ENCODE assay signal across 8 cellular contexts in the genomic region with DNA sequence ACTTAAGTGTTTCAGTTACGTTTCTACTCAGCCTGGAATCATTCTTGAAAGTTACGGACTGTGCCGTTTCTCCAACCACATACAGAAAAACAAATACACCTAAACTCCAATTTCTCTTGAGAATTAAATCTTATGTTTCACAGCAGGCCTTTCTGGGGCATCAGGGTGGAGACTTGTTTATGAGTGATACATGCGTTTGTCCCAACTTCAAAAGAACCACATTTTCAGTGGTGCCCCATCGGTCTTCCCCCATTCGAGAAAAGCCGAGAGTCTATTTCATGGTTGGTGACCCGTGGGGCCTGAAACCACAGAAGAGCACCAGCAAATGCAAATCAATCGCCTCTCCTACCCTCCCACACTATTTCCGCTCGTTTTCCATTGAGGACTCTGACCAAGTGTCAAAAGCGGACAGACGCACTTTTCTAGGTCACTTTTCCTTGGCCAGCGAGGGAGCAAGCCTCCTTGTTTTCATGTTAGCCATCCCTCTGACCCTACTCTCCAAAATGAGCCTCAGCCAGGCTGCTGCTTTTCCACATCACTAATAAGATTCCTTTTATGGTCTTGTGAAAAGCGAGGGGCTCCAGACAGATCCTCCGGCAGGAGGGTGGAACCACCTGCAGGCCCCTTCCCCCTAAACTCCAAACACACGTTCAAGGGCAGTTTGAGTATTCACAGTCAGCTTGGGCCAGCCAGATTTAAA. TPM values are rescaled to one million over a fixed set of nuclear protein-coding genes. Genes with fewer than 3 reads are reported as not detected.
DNase-seq lines count a peak whose midpoint lies in the region; ATAC-seq and TF ChIP-seq lines count a peak whose summit lies in the region.

No MANE protein-coding gene starts in this region.

- TF ChIP-seq CTCF in endothelial cell (IDR thresholded peaks at IDR 0.05; ENCODE audit: unreplicated experiment) (no peak), progenitor cell of endocrine pancreas (IDR thresholded peaks at IDR 0.05; ENCODE audit: unreplicated experiment) (no peak)

- in situ Hi-C loops in KBM-7 (cut with MboI; ENCODE audit: low pct_unique_long_range_greater_than_20kb, low sequenced_read_pairs): loop anchor here (25.0 kb wide), 1 partner anchor 208 kb away; no protein-coding TSS in a partner anchor

- DNase-seq in CD4-positive, alpha-beta memory T cell: no peak
- peak; percentile 36 for DNase-seq in KBM-7
- DNase-seq in endothelial cell (ENCODE audit: low spot score): no peak
- no peak for DNase-seq in progenitor cell of endocrine pancreas (ENCODE audit: low spot score, unreplicated experiment)
- no peak for DNase-seq in C1 segment of cervical spinal cord (lab: John Stamatoyannopoulos, UW)
- DNase-seq in mucosa of gallbladder (ENCODE audit: low spot score): no peak
- DNase-seq in effector memory CD4-positive, alpha-beta T cell: no peak

- peak overlapping the region in 6 of 8 donors; percentile 46 to 73 (median 61) for H3K4me3 Mint-ChIP-seq in CD4-positive, alpha-beta memory T cell
- H3K4me3 Mint-ChIP-seq in endothelial cell (ENCODE audit: unreplicated experiment) (peak overlapping the region; percentile 93), progenitor cell of endocrine pancreas (ENCODE audit: low read depth) (peak overlapping the region; percentile 99)

- POLR2A ChIA-PET in CD4-positive, alpha-beta memory T cell (lab: Charles Lee; ENCODE audit: partially characterized antibody): no interaction called here

- CTCF ChIA-PET in CD4-positive, alpha-beta memory T cell (lab: Charles Lee; ENCODE audit: partially characterized antibody): no interaction called here

- no peaks in the 10 kb centered on the region for H3K36me3 Mint-ChIP-seq in CD4-positive, alpha-beta memory T cell
- peaks cover 52% of the 10 kb centered on the region for H3K36me3 Mint-ChIP-seq in endothelial cell (ENCODE audit: low read depth, unreplicated experiment)
- peaks cover 34% of the 10 kb centered on the region for H3K36me3 Mint-ChIP-seq in progenitor cell of endocrine pancreas (ENCODE audit: insufficient read depth)

- intact Hi-C loops in CD4-positive, alpha-beta memory T cell (cut with micrococcal nuclease): no loop called here

- H3K27ac ChIP-seq in CD4-positive, alpha-beta memory T cell (ENCODE audit: low read depth, low read length): no peak overlapping the region
- no peak overlapping the region for H3K27ac ChIP-seq in effector memory CD4-positive, alpha-beta T cell (ENCODE audit: insufficient read depth, low read length, poor library complexity, severe bottlenecking)

- no peaks in the 10 kb centered on the region for H3K36me3 ChIP-seq in CD4-positive, alpha-beta memory T cell (ENCODE audit: insufficient read depth, low read length)
- no peaks in the 10 kb centered on the region for H3K36me3 ChIP-seq in effector memory CD4-positive, alpha-beta T cell (ENCODE audit: control insufficient read depth, insufficient read depth, low read length)

- peaks cover 31 to 43% of the 10 kb centered on the region in 2 donors for H3K27me3 Mint-ChIP-seq in CD4-positive, alpha-beta memory T cell
- peaks cover 10% of the 10 kb centered on the region for H3K27me3 Mint-ChIP-seq in endothelial cell (ENCODE audit: unreplicated experiment)
- no peaks in the 10 kb centered on the region for H3K27me3 Mint-ChIP-seq in progenitor cell of endocrine pancreas

- H3K9me3 Mint-ChIP-seq in CD4-positive, alpha-beta memory T cell: peaks cover 0 to 2% (median 0%) of the 10 kb centered on the region in 8 donors
- no peaks in the 10 kb centered on the region for H3K9me3 Mint-ChIP-seq in endothelial cell (ENCODE audit: unreplicated experiment)
- H3K9me3 Mint-ChIP-seq in progenitor cell of endocrine pancreas (ENCODE audit: low read depth): no peaks in the 10 kb centered on the region

- H3K27ac Mint-ChIP-seq in CD4-positive, alpha-beta memory T cell: peak overlapping the region in 2 of 7 donors; percentile 24 to 53
- H3K27ac Mint-ChIP-seq in endothelial cell (ENCODE audit: unreplicated experiment) (peak overlapping the region; percentile 15), progenitor cell of endocrine pancreas (peak overlapping the region; percentile 93)

- peaks cover 4 to 35% (median 21%) of the 10 kb centered on the region in 4 donors for H3K4me1 Mint-ChIP-seq in CD4-positive, alpha-beta memory T cell
- H3K4me1 Mint-ChIP-seq in endothelial cell (ENCODE audit: unreplicated experiment): peaks cover 62% of the 10 kb centered on the region
- peaks cover 46% of the 10 kb centered on the region for H3K4me1 Mint-ChIP-seq in progenitor cell of endocrine pancreas (ENCODE audit: low read depth)

- H3K4me1 ChIP-seq in CD4-positive, alpha-beta memory T cell (ENCODE audit: insufficient read depth, low read length): peaks cover 17% of the 10 kb centered on the region
- peaks cover 19% of the 10 kb centered on the region for H3K4me1 ChIP-seq in effector memory CD4-positive, alpha-beta T cell (ENCODE audit: control insufficient read depth, insufficient read depth, low read length, poor library complexity, severe bottlenecking)

- no peak overlapping the region for H3K4me3 ChIP-seq in CD4-positive, alpha-beta memory T cell (ENCODE audit: low read length in 2 of 2)
- H3K4me3 ChIP-seq in effector memory CD4-positive, alpha-beta T cell (ENCODE audit: insufficient read depth, low read depth, low read length, poor library complexity, severe bottlenecking): no peak overlapping the region

- no peaks in the 10 kb centered on the region for H3K9me3 ChIP-seq in CD4-positive, alpha-beta memory T cell (ENCODE audit: control insufficient read depth in 1 of 2, low read length in 2 of 2)
- H3K9me3 ChIP-seq in effector memory CD4-positive, alpha-beta T cell (ENCODE audit: control insufficient read depth, low read length): no peaks in the 10 kb centered on the region

- peaks cover 7% of the 10 kb centered on the region for H3K27me3 ChIP-seq in CD4-positive, alpha-beta memory T cell (ENCODE audit: insufficient read depth, low read length)
- H3K27me3 ChIP-seq in effector memory CD4-positive, alpha-beta T cell (replicated peaks; ENCODE audit: control insufficient read depth, insufficient read depth, low read length, poor library complexity, severe bottlenecking): peaks cover 22% of the 10 kb centered on the region

- peak; percentile 22 for ATAC-seq in GM21423 (IDR thresholded peaks at IDR 0.05; ENCODE audit: unreplicated experiment)

RNA-seq across cellular contexts. Expression of a gene that starts 3.1 kb away (rescaled TPM):
- under 1 TPM; 0.29 to 0.61 TPM for total RNA-seq in CD4-positive, alpha-beta memory T cell
- polyA plus RNA-seq in CD4-positive, alpha-beta memory T cell: 1 to 10 TPM in 1 of 2 donors, under 1 TPM in 1; 0.04 to 1.9 TPM
- 172 TPM for total RNA-seq in endothelial cell (ENCODE audit: unreplicated experiment)
- 260 and 277 TPM in 2 replicates for total RNA-seq in progenitor cell of endocrine pancreas
- 36.8 TPM for total RNA-seq in mucosa of gallbladder

Comparison
In these comparisons a context has a peak if more than half of its experiments do, and no peak if none do; other contexts are left out.
1. RNA of a gene that starts 3.1 kb away (total RNA-seq): 260 to 277 TPM in progenitor cell of endocrine pancreas, 172 TPM in endothelial cell (single experiment) and 36.8 TPM in mucosa of gallbladder (single experiment); 0.29 to 0.61 TPM in CD4-positive, alpha-beta memory T cell; every median in the first group is over 10 times any median in the second.
2. Peak in every context shown above with its lines, with median percentiles within 50 percentile points of each other: H3K4me3 Mint-ChIP-seq.